18 cellular contexts compared by ENCODE assay signal in genomic region chr18:6558770-6559169, GRCh38.
DNase-seq lines count a peak whose midpoint lies in the region; ATAC-seq and TF ChIP-seq lines count a peak whose summit lies in the region.
"Had no signal": no experiment of that assay in that cellular context is flagged by ENCODE, and none has a peak within 500 bp of the region (broad histone marks: within the 10 kb centered on the region; RNA-seq: fewer than 3 reads in every experiment).

No MANE protein-coding gene starts in this region.

- DNase-seq in GM23338 (ENCODE audit: low spot score) = no peak
- DNase-seq in NT2/D1 (ENCODE audit: low read depth, low spot score) = no peak
- DNase-seq in mesendoderm = no peak
- DNase-seq in type B pancreatic cell (ENCODE audit: extremely low spot score, unreplicated experiment) = no peak
- no peak for DNase-seq in neuronal stem cell (ENCODE audit: low spot score)
- DNase-seq: AML-193; CD4-positive, CD25-positive, alpha-beta regulatory T cell; DMS79 treated with DMSO at 0.1 percent for 48 hours; GM23248; HFFc6; Kasumi-1; NCI-H1417; NCI-H2029; NCI-H524 treated with DMSO at 0.1 percent for 48 hours; OCI-M1; RPMI8226 had no signal

- H3K14ac ChIP-seq in neuronal stem cell (ENCODE audit: low read length) = no peak overlapping the region

- no peak for ATAC-seq in GM23338
- ATAC-seq in GM21737 (IDR thresholded peaks at IDR 0.05; ENCODE audit: unreplicated experiment) = no peak
- no peak for ATAC-seq in HG03520 (IDR thresholded peaks at IDR 0.05; ENCODE audit: unreplicated experiment)

- no peak overlapping the region for H3K4me3 ChIP-seq in GM23338
- peak overlapping the region; percentile 12 for H3K4me3 ChIP-seq in NT2/D1 (ENCODE audit: insufficient read length, low read depth)
- no peak overlapping the region for H3K4me3 ChIP-seq in mesendoderm (ENCODE audit: low read length)
- H3K4me3 ChIP-seq in neuronal stem cell (ENCODE audit: low read length in 2 of 2) = no peak overlapping the region
- H3K4me3 ChIP-seq: GM23248 had no signal

- no CpG with 5 or more reads among the region's 4 CpGs for whole genome bisulfite sequencing in mesendoderm (ENCODE audit: extremely low coverage, insufficient coverage, low lambda C conversion rate)
- WGBS in neuronal stem cell (ENCODE audit: extremely low coverage in 2 of 2, insufficient read length in 2 of 2, insufficient replicate concordance in 1 of 2), 2 donors = no CpG with 5 or more reads among the region's 4 CpGs

- H3K9ac ChIP-seq in NT2/D1 (ENCODE audit: insufficient read length, low read depth) (no peak overlapping the region), mesendoderm (ENCODE audit: low read length) (no peak overlapping the region), neuronal stem cell (ENCODE audit: low read depth, low read length, poor library complexity) (no peak overlapping the region)
- H3K9ac ChIP-seq: GM23248 had no signal

- H4K8ac ChIP-seq in mesendoderm (ENCODE audit: low read depth, low read length) = no peak overlapping the region
- no peak overlapping the region for H4K8ac ChIP-seq in neuronal stem cell (ENCODE audit: low read depth, low read length)

- peaks cover 22% of the 10 kb centered on the region; the same call in 1 of the 2 replicates for H3K4me1 ChIP-seq in GM23338 (ENCODE audit: insufficient read depth)
- peaks cover 2% of the 10 kb centered on the region for H3K4me1 ChIP-seq in NT2/D1 (ENCODE audit: insufficient read depth, insufficient read length)
- H3K4me1 ChIP-seq in mesendoderm (ENCODE audit: control insufficient read depth, low read depth, low read length) = no peaks in the 10 kb centered on the region
- peaks cover 8 to 16% of the 10 kb centered on the region in 2 donors for H3K4me1 ChIP-seq in neuronal stem cell (ENCODE audit: control insufficient read depth in 2 of 2, insufficient read depth in 1 of 2, low read depth in 1 of 2, low read length in 2 of 2)

- no peaks in the 10 kb centered on the region for H4K20me1 ChIP-seq in GM23338 (replicated peaks; ENCODE audit: insufficient read depth)

- no peak overlapping the region for H3K27ac Mint-ChIP-seq in GM23338
- peak overlapping the region; percentile 20 for H3K27ac Mint-ChIP-seq in type B pancreatic cell
- H3K27ac Mint-ChIP-seq: CD4-positive, CD25-positive, alpha-beta regulatory T cell; HFFc6 had no signal

- H2BK5ac ChIP-seq in mesendoderm (ENCODE audit: low read length) (peak overlapping the region; percentile 14), neuronal stem cell (ENCODE audit: low read length) (no peak overlapping the region)

- no peak overlapping the region for H2AK5ac ChIP-seq in mesendoderm (ENCODE audit: low read length)
- H2AK5ac ChIP-seq in neuronal stem cell (ENCODE audit: low read depth, low read length) = no peak overlapping the region

- no peaks in the 10 kb centered on the region for H3K36me3 ChIP-seq in GM23338 (ENCODE audit: insufficient read depth)
- no peaks in the 10 kb centered on the region for H3K36me3 ChIP-seq in NT2/D1 (ENCODE audit: insufficient read depth, insufficient read length, low read length)
- H3K36me3 ChIP-seq in mesendoderm (ENCODE audit: control insufficient read depth, insufficient read depth, low read length) = no peaks in the 10 kb centered on the region
- H3K36me3 ChIP-seq in neuronal stem cell (replicated peaks in 1 of 2; ENCODE audit: control insufficient read depth in 2 of 2, insufficient read depth in 2 of 2, low read length in 2 of 2) = no peaks in the 10 kb centered on the region

- no peaks in the 10 kb centered on the region for H3K79me2 ChIP-seq in GM23338 (replicated peaks; ENCODE audit: insufficient read depth)
- H3K79me2 ChIP-seq in mesendoderm (ENCODE audit: control insufficient read depth, insufficient read depth, low read length) = no peaks in the 10 kb centered on the region

- no peak overlapping the region for H2BK15ac ChIP-seq in mesendoderm (replicated peaks; ENCODE audit: low read depth)
- no peak overlapping the region for H2BK15ac ChIP-seq in neuronal stem cell (ENCODE audit: low read length)

- H3K36me3 Mint-ChIP-seq in GM23338 (ENCODE audit: low read depth) (no peaks in the 10 kb centered on the region; the same call in 2 of the 3 replicates), type B pancreatic cell (no peaks in the 10 kb centered on the region)
- H3K36me3 Mint-ChIP-seq: CD4-positive, CD25-positive, alpha-beta regulatory T cell had no signal

- H2BK120ac ChIP-seq in mesendoderm (ENCODE audit: low read depth, low read length) (no peak overlapping the region), neuronal stem cell (ENCODE audit: low read depth, low read length) (no peak overlapping the region)

- H3K27me3 ChIP-seq in GM23338 (ENCODE audit: insufficient read depth) (no peaks in the 10 kb centered on the region), NT2/D1 (ENCODE audit: insufficient read depth, insufficient read length) (no peaks in the 10 kb centered on the region), mesendoderm (ENCODE audit: insufficient read depth, low read length, poor library complexity) (no peaks in the 10 kb centered on the region), neuronal stem cell (ENCODE audit: control insufficient read depth in 3 of 3, insufficient read depth in 3 of 3, low read depth in 1 of 3, low read length in 3 of 3) (no peaks in the 10 kb centered on the region)

- H3K27ac ChIP-seq in GM23338 (ENCODE audit: low read depth) = no peak overlapping the region
- H3K27ac ChIP-seq in mesendoderm (ENCODE audit: low read depth, low read length) = no peak overlapping the region
- H3K27ac ChIP-seq in neuronal stem cell (replicated peaks; ENCODE audit: low read length) = no peak overlapping the region
- H3K27ac ChIP-seq: GM23248 had no signal

- H3K4me1 Mint-ChIP-seq in GM23338 (peaks cover 21% of the 10 kb centered on the region), type B pancreatic cell (ENCODE audit: unreplicated experiment) (peaks cover 45% of the 10 kb centered on the region)
- H3K4me1 Mint-ChIP-seq: CD4-positive, CD25-positive, alpha-beta regulatory T cell had no signal

- no peak overlapping the region for H4K91ac ChIP-seq in neuronal stem cell (ENCODE audit: low read depth, low read length, poor library complexity)

- H3K4ac ChIP-seq in mesendoderm (ENCODE audit: low read depth, low read length) (no peak overlapping the region), neuronal stem cell (ENCODE audit: low read length) (no peak overlapping the region)

- H3K9me3 Mint-ChIP-seq in GM23338 = no peaks in the 10 kb centered on the region
- no peaks in the 10 kb centered on the region for H3K9me3 Mint-ChIP-seq in type B pancreatic cell
- H3K9me3 Mint-ChIP-seq: CD4-positive, CD25-positive, alpha-beta regulatory T cell had no signal

- no peak overlapping the region for H3K23ac ChIP-seq in mesendoderm (ENCODE audit: low read length)
- H3K23ac ChIP-seq in neuronal stem cell (ENCODE audit: low read depth, low read length, poor library complexity) = no peak overlapping the region

- H3F3A ChIP-seq in GM23338 (replicated peaks; ENCODE audit: low read depth) = 0 out of 2 replicates have a peak, but pooled peaks cover 4% of the 10 kb centered on the region

- H2AFZ ChIP-seq in GM23338 = 0 out of 2 replicates have a peak overlapping the region, but pooled peaks have one; percentile 44
- no peak overlapping the region for H2AFZ ChIP-seq in neuronal stem cell (ENCODE audit: low read length)
- H2AFZ ChIP-seq: GM23248 had no signal

- H3K9me2 ChIP-seq in GM23338 (ENCODE audit: insufficient read depth) = no peaks in the 10 kb centered on the region

- H3K4me2 ChIP-seq in GM23338 = no peak overlapping the region
- H3K4me2 ChIP-seq in mesendoderm (ENCODE audit: low read length) = no peak overlapping the region
- no peak overlapping the region for H3K4me2 ChIP-seq in neuronal stem cell (ENCODE audit: insufficient read depth, low read length, poor library complexity, severe bottlenecking)

- H3K18ac ChIP-seq in mesendoderm (ENCODE audit: low read length) = no peak overlapping the region
- H3K18ac ChIP-seq in neuronal stem cell (ENCODE audit: low read length) = no peak overlapping the region

- H3K56ac ChIP-seq in mesendoderm (ENCODE audit: low read length) = peak overlapping the region; percentile 69

- H4K5ac ChIP-seq in mesendoderm (ENCODE audit: low read length) = no peak overlapping the region

- no peaks in the 10 kb centered on the region for H3K9me3 ChIP-seq in NT2/D1 (ENCODE audit: insufficient read depth, low read length)
- no peaks in the 10 kb centered on the region for H3K9me3 ChIP-seq in neuronal stem cell (replicated peaks in 1 of 2; ENCODE audit: control insufficient read depth in 2 of 2, insufficient read depth in 1 of 2, low read depth in 1 of 2, low read length in 2 of 2)

- TF ChIP-seq CTCF in GM23338 (conservative IDR thresholded peaks at IDR 0.05; ENCODE audit: low read depth in 2 of 2) = no peak
- no peak for TF ChIP-seq CTCF in type B pancreatic cell (conservative IDR thresholded peaks at IDR 0.05)

- H3K4me3 Mint-ChIP-seq in GM23338 (no peak overlapping the region), type B pancreatic cell (peak overlapping the region; percentile 75)
- H3K4me3 Mint-ChIP-seq: CD4-positive, CD25-positive, alpha-beta regulatory T cell; HFFc6 had no signal

- H3K27me3 Mint-ChIP-seq in GM23338 (ENCODE audit: insufficient read depth, low read depth, poor library complexity) (peaks cover 8% of the 10 kb centered on the region), type B pancreatic cell (peaks cover 3% of the 10 kb centered on the region)

- H2BK12ac ChIP-seq in neuronal stem cell (ENCODE audit: low read length) = no peak overlapping the region

- H3K79me1 ChIP-seq in mesendoderm (ENCODE audit: low read length) (no peaks in the 10 kb centered on the region), neuronal stem cell (ENCODE audit: low read depth, low read length) (no peaks in the 10 kb centered on the region)
